Comparison of ENCODE assay signal across 8 cellular contexts in the genomic region with DNA sequence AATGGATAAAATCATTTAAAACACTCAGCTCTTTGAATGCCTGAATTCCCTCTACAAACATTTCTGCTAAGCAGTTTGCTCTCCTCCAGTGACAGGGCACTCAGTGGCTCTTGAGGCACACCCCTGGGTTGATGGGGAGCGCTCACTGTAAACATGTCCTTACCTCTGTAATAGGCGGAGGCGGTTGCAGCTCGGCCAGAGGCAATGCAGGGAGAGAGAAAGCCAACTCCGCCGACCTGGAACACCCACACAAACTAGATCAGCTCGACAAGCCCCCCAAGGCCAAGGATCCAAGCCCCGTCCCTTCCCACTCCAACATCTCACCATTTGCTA. TPM values are rescaled to one million over a fixed set of nuclear protein-coding genes. Genes with fewer than 3 reads are reported as not detected.
DNase-seq lines count a peak whose midpoint lies in the region; ATAC-seq and TF ChIP-seq lines count a peak whose summit lies in the region.

No MANE protein-coding gene starts in this region.

- peaks cover 3% of the 10 kb centered on the region; the same call in 1 of the 2 replicates for H3K36me3 ChIP-seq in MM.1S (replicated peaks; ENCODE audit: insufficient read depth, low read length)

- H2AFZ ChIP-seq in MM.1S (ENCODE audit: low read length): peak overlapping the region; percentile 92

- no peak for TF ChIP-seq CTCF in MM.1S (IDR thresholded peaks at IDR 0.05; ENCODE audit: low read length)

- H3K4me1 ChIP-seq in MM.1S (ENCODE audit: low read length) (peaks cover 4% of the 10 kb centered on the region; the same call in 1 of the 2 replicates), mononuclear cell (ENCODE audit: insufficient read depth, low read length) (peaks cover 24% of the 10 kb centered on the region)

- H3K9me3 Mint-ChIP-seq in dendritic cell treated with granulocyte-macrophage colony-stimulating factor and Interleukin-4, amounts not matched to agents 40 ng/mL and 50 ng/mL, for 4 days: no peaks in the 10 kb centered on the region

- no peaks in the 10 kb centered on the region for H3F3A ChIP-seq in MM.1S (ENCODE audit: insufficient read depth, low read length)

- H3K4me3 ChIP-seq in GM08714 (ENCODE audit: low read length) (peak overlapping the region; percentile 82), MM.1S (ENCODE audit: low read length) (peak overlapping the region; percentile 92), mononuclear cell (ENCODE audit: low read length) (peak overlapping the region; percentile 84)

- no peaks in the 10 kb centered on the region for H4K20me1 ChIP-seq in MM.1S (ENCODE audit: insufficient read depth, low read length)

- H3K27me3 Mint-ChIP-seq in dendritic cell treated with granulocyte-macrophage colony-stimulating factor and Interleukin-4, amounts not matched to agents 40 ng/mL and 50 ng/mL, for 4 days: no peaks in the 10 kb centered on the region

- DNase-seq in MM.1S (peak; percentile 11), NCI-H128 (lab: John Stamatoyannopoulos, UW; ENCODE audit: unreplicated experiment) (no peak), COLO829 (ENCODE audit: low spot score) (no peak), NCI-H1417 (lab: John Stamatoyannopoulos, UW) (no peak)

- peak overlapping the region; percentile 39; the same call in 1 of the 2 replicates for H3K4me2 ChIP-seq in MM.1S (ENCODE audit: low read depth, low read length)

- intact Hi-C loops in dendritic cell treated with granulocyte-macrophage colony-stimulating factor and Interleukin-4, amounts not matched to agents 40 ng/mL and 50 ng/mL, for 4 days (cut with micrococcal nuclease): loop anchor here (1.0 kb wide), 1 partner anchor 34 kb away; a partner anchor contains a TSS

- H3K4me3 Mint-ChIP-seq in dendritic cell treated with granulocyte-macrophage colony-stimulating factor and Interleukin-4, amounts not matched to agents 40 ng/mL and 50 ng/mL, for 4 days: peak overlapping the region; percentile 99

- peaks cover 51% of the 10 kb centered on the region for H3K79me2 ChIP-seq in MM.1S (ENCODE audit: low read length)

- peak; percentile 3 for ATAC-seq in GM21529 (IDR thresholded peaks at IDR 0.05; ENCODE audit: unreplicated experiment)

- H3K9me2 ChIP-seq in MM.1S (replicated peaks; ENCODE audit: insufficient read depth, low read length): no peaks in the 10 kb centered on the region

- no peaks in the 10 kb centered on the region for H3K27me3 ChIP-seq in MM.1S (replicated peaks; ENCODE audit: insufficient read depth, low read length)
- H3K27me3 ChIP-seq in mononuclear cell (ENCODE audit: insufficient read depth, low read length): no peaks in the 10 kb centered on the region

- peak overlapping the region; percentile 85 for H3K9ac ChIP-seq in MM.1S (ENCODE audit: low read length)

- H3K27ac Mint-ChIP-seq in dendritic cell treated with granulocyte-macrophage colony-stimulating factor and Interleukin-4, amounts not matched to agents 40 ng/mL and 50 ng/mL, for 4 days: peak overlapping the region; percentile 92

- peak overlapping the region; percentile 29; the same call in 1 of the 2 replicates for H3K27ac ChIP-seq in MM.1S (ENCODE audit: low read length)

- H3K9me3 ChIP-seq in MM.1S (replicated peaks; ENCODE audit: insufficient read depth, low read length): no peaks in the 10 kb centered on the region
- H3K9me3 ChIP-seq in mononuclear cell (ENCODE audit: low read depth, low read length): no peaks in the 10 kb centered on the region

- H3K4me1 Mint-ChIP-seq in dendritic cell treated with granulocyte-macrophage colony-stimulating factor and Interleukin-4, amounts not matched to agents 40 ng/mL and 50 ng/mL, for 4 days (ENCODE audit: low read depth): peaks cover 17% of the 10 kb centered on the region

- H3K36me3 Mint-ChIP-seq in dendritic cell treated with granulocyte-macrophage colony-stimulating factor and Interleukin-4, amounts not matched to agents 40 ng/mL and 50 ng/mL, for 4 days (ENCODE audit: low read depth): peaks cover 31% of the 10 kb centered on the region

RNA-seq across cellular contexts. Expression of a gene that starts 0.3 kb away (rescaled TPM):
- total RNA-seq in mononuclear cell: 17.2 TPM

RNA-seq across cellular contexts. Expression of a gene that starts 33.9 kb away (rescaled TPM):
- 0.42 TPM for total RNA-seq in mononuclear cell

RNA-seq across cellular contexts. Expression of a gene that starts 34.4 kb away (rescaled TPM):
- 13.3 TPM for total RNA-seq in mononuclear cell
